1 cellular context compared by ENCODE assay signal in genomic region chr5:107129051-107129450, GRCh38.
TF ChIP-seq lines count a peak whose summit lies in the region.

No MANE protein-coding gene starts in this region.

TF ChIP-seq in HepG2, 621 proteins besides CTCF, POLR2A, EP300 and RAD21 (continued from another document):
- TF ChIP-seq RFX5 (IDR thresholded peaks at IDR 0.05; ENCODE audit: low read depth, low read length) (no peak), ZBTB34 (CRISPR knock-in tag; IDR thresholded peaks at IDR 0.05) (no peak), PLRG1 (conservative IDR thresholded peaks at IDR 0.05) (no peak), TBP (CRISPR knock-in tag; IDR thresholded peaks at IDR 0.05) (no peak)
